In the genomic region with DNA sequence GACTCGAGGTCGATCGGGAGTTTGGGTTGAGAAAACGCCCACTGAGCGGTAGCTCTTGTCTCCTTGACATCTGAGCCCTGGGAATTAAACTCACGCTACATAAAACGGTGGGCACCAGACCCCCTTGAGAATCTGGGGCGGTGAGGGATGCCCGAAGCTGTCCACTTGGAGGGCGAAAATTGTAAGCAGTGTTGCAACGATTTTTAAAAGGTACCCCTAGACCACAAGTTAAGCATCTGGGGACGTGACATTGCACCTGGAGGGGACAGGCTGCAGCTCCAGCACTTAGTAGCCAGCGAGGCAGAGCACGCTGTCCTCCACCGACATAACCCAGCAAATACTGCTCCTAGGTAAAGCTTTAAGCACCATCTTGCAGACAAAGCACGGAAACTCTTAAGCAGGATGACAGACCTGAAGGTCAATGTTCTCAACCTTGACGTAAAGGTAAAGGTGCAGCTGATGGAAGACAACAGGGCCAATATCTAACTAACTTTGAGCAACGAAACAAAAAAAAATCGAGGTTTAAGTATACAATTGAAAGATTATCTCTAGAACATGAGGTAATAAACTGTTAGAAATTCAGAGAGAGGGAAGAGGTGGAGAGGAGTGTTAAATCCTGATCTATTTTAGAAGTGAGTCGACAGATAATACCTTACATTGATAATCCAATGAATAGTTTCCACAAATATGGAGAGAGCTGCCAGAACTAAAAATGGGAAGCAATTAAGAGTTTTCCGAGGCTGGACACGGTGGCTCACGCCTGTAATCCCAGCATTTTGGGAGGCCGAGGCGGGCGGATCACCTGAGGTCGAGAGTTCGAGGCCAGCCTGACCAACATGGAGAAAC, we compare ENCODE assay signal across 1 cellular context.
TF ChIP-seq lines count a peak whose summit lies in the region.

No MANE protein-coding gene starts in this region.

TF ChIP-seq in HepG2, 621 proteins besides CTCF, POLR2A, EP300 and RAD21 (continued from another document and continues in another):
- TF ChIP-seq, protein P1, sequence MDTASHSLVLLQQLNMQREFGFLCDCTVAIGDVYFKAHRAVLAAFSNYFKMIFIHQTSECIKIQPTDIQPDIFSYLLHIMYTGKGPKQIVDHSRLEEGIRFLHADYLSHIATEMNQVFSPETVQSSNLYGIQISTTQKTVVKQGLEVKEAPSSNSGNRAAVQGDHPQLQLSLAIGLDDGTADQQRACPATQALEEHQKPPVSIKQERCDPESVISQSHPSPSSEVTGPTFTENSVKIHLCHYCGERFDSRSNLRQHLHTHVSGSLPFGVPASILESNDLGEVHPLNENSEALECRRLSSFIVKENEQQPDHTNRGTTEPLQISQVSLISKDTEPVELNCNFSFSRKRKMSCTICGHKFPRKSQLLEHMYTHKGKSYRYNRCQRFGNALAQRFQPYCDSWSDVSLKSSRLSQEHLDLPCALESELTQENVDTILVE (CRISPR knock-in tag; IDR thresholded peaks at IDR 0.05), result 0 out of 2 replicates have a peak, but pooled peaks have one; percentile 7
- TF ChIP-seq SAFB2 (CRISPR knock-in tag; IDR thresholded peaks at IDR 0.05; ENCODE audit: borderline replicate concordance, low read depth) (no peak), GTF3A (CRISPR knock-in tag; conservative IDR thresholded peaks at IDR 0.05) (peak; percentile 69; the same call in 1 of the 2 replicates), RARA (CRISPR knock-in tag; IDR thresholded peaks at IDR 0.05) (0 out of 2 replicates have a peak, but pooled peaks have one; percentile 3), ZNF629 (CRISPR knock-in tag; conservative IDR thresholded peaks at IDR 0.05) (no peak), ZNF343 (CRISPR knock-in tag; IDR thresholded peaks at IDR 0.05) (0 out of 2 replicates have a peak, but pooled peaks have one; percentile 28), ZNF550 (CRISPR knock-in tag; IDR thresholded peaks at IDR 0.05; ENCODE audit: borderline replicate concordance) (peak; percentile 94), TBP (CRISPR knock-in tag; IDR thresholded peaks at IDR 0.05) (no peak), ZNF383 (CRISPR knock-in tag; IDR thresholded peaks at IDR 0.05; ENCODE audit: borderline replicate concordance) (peak; percentile 59; the same call in 1 of the 2 replicates), ZNF703 (CRISPR knock-in tag; IDR thresholded peaks at IDR 0.05; ENCODE audit: borderline replicate concordance) (no peak), EZH2 (conservative IDR thresholded peaks at IDR 0.05; ENCODE audit: low read depth, low read length) (no peak), PCBP2 (optimal IDR thresholded peaks at IDR 0.05; ENCODE audit: low read depth, low read length, poor library complexity, severe bottlenecking) (no peak), ZBTB7B (CRISPR knock-in tag; IDR thresholded peaks at IDR 0.05) (peak; percentile 71), STAT5B (CRISPR knock-in tag; IDR thresholded peaks at IDR 0.05) (no peak), RCOR2 (CRISPR knock-in tag; IDR thresholded peaks at IDR 0.05) (peak; percentile 64), SSRP1 (CRISPR knock-in tag; IDR thresholded peaks at IDR 0.05) (peak; percentile 69; the same call in 1 of the 2 replicates), ETV5 (CRISPR knock-in tag; IDR thresholded peaks at IDR 0.05; ENCODE audit: borderline replicate concordance) (no peak), ATF7 (IDR thresholded peaks at IDR 0.05) (no peak), ATF7 (CRISPR knock-in tag; IDR thresholded peaks at IDR 0.05) (peak; percentile 67; the same call in 1 of the 2 replicates), RBAK (CRISPR knock-in tag; IDR thresholded peaks at IDR 0.05) (no peak), NR2F2 (IDR thresholded peaks at IDR 0.05; ENCODE audit: borderline replicate concordance, low read depth) (peak; percentile 23; the same call in 1 of the 2 replicates), ZNF652 (CRISPR knock-in tag; IDR thresholded peaks at IDR 0.05; ENCODE audit: borderline replicate concordance, low read depth) (no peak), GATA4 (IDR thresholded peaks at IDR 0.05; ENCODE audit: borderline replicate concordance, low read depth) (no peak), TEAD2 (CRISPR knock-in tag; IDR thresholded peaks at IDR 0.05) (no peak), ZMYM2 (CRISPR knock-in tag; IDR thresholded peaks at IDR 0.05) (peak; percentile 86), ZNF772 (CRISPR knock-in tag; IDR thresholded peaks at IDR 0.05) (peak; percentile 74; the same call in 1 of the 2 replicates), ZNF563 (CRISPR knock-in tag; IDR thresholded peaks at IDR 0.05) (peak; percentile 9; the same call in 1 of the 2 replicates), YEATS4 (CRISPR knock-in tag; IDR thresholded peaks at IDR 0.05; ENCODE audit: borderline replicate concordance) (no peak), ZNF777 (CRISPR knock-in tag; IDR thresholded peaks at IDR 0.05) (no peak), REL (CRISPR knock-in tag; conservative IDR thresholded peaks at IDR 0.05) (no peak; the same call in 1 of the 2 replicates), ZC3H13 (CRISPR knock-in tag; IDR thresholded peaks at IDR 0.05) (no peak), ZKSCAN5 (CRISPR knock-in tag; IDR thresholded peaks at IDR 0.05) (no peak), SNAI1 (CRISPR knock-in tag; IDR thresholded peaks at IDR 0.05; ENCODE audit: borderline replicate concordance) (0 out of 2 replicates have a peak, but pooled peaks have one; percentile 4), NFYC (CRISPR knock-in tag; IDR thresholded peaks at IDR 0.05) (no peak; the same call in 1 of the 2 replicates), MED8 (CRISPR knock-in tag; IDR thresholded peaks at IDR 0.05; ENCODE audit: insufficient replicate concordance) (no peak), ZNF501 (CRISPR knock-in tag; IDR thresholded peaks at IDR 0.05) (peak; percentile 46), AGO1 (IDR thresholded peaks at IDR 0.05; ENCODE audit: low read depth, low read length, poor library complexity, severe bottlenecking) (no peak), ZC3H4 (CRISPR knock-in tag; IDR thresholded peaks at IDR 0.05; ENCODE audit: borderline replicate concordance) (no peak), ZNF451 (CRISPR knock-in tag; IDR thresholded peaks at IDR 0.05) (no peak)
- TF ChIP-seq, protein P2, sequence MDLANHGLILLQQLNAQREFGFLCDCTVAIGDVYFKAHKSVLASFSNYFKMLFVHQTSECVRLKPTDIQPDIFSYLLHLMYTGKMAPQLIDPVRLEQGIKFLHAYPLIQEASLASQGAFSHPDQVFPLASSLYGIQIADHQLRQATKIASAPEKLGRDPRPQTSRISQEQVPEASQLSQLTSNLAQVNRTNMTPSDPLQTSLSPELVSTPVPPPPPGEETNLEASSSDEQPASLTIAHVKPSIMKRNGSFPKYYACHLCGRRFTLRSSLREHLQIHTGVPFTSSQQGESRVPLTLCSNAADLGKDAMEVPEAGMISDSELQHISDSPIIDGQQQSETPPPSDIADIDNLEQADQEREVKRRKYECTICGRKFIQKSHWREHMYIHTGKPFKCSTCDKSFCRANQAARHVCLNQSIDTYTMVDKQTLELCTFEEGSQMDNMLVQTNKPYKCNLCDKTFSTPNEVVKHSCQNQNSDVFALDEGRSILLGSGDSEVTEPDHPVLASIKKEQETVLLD (CRISPR knock-in tag; IDR thresholded peaks at IDR 0.05; ENCODE audit: low read depth), result 0 out of 2 replicates have a peak, but pooled peaks have one; percentile 41
- TF ChIP-seq, protein P3, sequence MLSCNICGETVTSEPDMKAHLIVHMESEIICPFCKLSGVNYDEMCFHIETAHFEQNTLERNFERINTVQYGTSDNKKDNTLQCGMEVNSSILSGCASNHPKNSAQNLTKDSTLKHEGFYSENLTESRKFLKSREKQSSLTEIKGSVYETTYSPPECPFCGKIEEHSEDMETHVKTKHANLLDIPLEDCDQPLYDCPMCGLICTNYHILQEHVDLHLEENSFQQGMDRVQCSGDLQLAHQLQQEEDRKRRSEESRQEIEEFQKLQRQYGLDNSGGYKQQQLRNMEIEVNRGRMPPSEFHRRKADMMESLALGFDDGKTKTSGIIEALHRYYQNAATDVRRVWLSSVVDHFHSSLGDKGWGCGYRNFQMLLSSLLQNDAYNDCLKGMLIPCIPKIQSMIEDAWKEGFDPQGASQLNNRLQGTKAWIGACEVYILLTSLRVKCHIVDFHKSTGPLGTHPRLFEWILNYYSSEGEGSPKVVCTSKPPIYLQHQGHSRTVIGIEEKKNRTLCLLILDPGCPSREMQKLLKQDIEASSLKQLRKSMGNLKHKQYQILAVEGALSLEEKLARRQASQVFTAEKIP (CRISPR knock-in tag; IDR thresholded peaks at IDR 0.05; ENCODE audit: borderline replicate concordance), result no peak
- TF ChIP-seq, protein P4, sequence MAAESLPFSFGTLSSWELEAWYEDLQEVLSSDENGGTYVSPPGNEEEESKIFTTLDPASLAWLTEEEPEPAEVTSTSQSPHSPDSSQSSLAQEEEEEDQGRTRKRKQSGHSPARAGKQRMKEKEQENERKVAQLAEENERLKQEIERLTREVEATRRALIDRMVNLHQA (CRISPR knock-in tag; IDR thresholded peaks at IDR 0.05), result no peak
- TF ChIP-seq, protein P5, sequence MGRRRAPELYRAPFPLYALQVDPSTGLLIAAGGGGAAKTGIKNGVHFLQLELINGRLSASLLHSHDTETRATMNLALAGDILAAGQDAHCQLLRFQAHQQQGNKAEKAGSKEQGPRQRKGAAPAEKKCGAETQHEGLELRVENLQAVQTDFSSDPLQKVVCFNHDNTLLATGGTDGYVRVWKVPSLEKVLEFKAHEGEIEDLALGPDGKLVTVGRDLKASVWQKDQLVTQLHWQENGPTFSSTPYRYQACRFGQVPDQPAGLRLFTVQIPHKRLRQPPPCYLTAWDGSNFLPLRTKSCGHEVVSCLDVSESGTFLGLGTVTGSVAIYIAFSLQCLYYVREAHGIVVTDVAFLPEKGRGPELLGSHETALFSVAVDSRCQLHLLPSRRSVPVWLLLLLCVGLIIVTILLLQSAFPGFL (CRISPR knock-in tag; IDR thresholded peaks at IDR 0.05), result no peak
- TF ChIP-seq, protein P6, sequence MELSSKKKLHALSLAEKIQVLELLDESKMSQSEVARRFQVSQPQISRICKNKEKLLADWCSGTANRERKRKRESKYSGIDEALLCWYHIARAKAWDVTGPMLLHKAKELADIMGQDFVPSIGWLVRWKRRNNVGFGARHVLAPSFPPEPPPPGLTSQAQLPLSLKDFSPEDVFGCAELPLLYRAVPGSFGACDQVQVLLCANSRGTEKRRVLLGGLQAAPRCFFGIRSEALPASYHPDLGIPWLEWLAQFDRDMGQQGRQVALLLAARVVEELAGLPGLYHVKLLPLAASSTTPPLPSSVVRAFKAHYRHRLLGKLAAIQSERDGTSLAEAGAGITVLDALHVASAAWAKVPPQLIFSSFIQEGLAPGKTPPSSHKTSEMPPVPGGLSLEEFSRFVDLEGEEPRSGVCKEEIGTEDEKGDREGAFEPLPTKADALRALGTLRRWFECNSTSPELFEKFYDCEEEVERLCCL (CRISPR knock-in tag; IDR thresholded peaks at IDR 0.05; ENCODE audit: borderline replicate concordance), result no peak
- TF ChIP-seq, protein P7, sequence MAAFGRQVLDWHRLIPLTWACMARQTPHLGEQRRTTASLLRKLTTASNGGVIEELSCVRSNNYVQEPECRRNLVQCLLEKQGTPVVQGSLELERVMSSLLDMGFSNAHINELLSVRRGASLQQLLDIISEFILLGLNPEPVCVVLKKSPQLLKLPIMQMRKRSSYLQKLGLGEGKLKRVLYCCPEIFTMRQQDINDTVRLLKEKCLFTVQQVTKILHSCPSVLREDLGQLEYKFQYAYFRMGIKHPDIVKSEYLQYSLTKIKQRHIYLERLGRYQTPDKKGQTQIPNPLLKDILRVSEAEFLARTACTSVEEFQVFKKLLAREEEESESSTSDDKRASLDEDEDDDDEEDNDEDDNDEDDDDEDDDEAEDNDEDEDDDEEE (CRISPR knock-in tag; IDR thresholded peaks at IDR 0.05), result peak; percentile 91; the same call in 1 of the 2 replicates
- TF ChIP-seq, protein P8, sequence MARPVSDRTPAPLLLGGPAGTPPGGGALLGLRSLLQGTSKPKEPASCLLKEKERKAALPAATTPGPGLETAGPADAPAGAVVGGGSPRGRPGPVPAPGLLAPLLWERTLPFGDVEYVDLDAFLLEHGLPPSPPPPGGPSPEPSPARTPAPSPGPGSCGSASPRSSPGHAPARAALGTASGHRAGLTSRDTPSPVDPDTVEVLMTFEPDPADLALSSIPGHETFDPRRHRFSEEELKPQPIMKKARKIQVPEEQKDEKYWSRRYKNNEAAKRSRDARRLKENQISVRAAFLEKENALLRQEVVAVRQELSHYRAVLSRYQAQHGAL (CRISPR knock-in tag; IDR thresholded peaks at IDR 0.05; ENCODE audit: not compliant biosample characterization), result no peak
- TF ChIP-seq, protein P9, sequence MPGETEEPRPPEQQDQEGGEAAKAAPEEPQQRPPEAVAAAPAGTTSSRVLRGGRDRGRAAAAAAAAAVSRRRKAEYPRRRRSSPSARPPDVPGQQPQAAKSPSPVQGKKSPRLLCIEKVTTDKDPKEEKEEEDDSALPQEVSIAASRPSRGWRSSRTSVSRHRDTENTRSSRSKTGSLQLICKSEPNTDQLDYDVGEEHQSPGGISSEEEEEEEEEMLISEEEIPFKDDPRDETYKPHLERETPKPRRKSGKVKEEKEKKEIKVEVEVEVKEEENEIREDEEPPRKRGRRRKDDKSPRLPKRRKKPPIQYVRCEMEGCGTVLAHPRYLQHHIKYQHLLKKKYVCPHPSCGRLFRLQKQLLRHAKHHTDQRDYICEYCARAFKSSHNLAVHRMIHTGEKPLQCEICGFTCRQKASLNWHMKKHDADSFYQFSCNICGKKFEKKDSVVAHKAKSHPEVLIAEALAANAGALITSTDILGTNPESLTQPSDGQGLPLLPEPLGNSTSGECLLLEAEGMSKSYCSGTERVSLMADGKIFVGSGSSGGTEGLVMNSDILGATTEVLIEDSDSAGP (CRISPR knock-in tag; IDR thresholded peaks at IDR 0.05; ENCODE audit: borderline replicate concordance), result peak; percentile 72; the same call in 1 of the 2 replicates
- TF ChIP-seq, protein P10, sequence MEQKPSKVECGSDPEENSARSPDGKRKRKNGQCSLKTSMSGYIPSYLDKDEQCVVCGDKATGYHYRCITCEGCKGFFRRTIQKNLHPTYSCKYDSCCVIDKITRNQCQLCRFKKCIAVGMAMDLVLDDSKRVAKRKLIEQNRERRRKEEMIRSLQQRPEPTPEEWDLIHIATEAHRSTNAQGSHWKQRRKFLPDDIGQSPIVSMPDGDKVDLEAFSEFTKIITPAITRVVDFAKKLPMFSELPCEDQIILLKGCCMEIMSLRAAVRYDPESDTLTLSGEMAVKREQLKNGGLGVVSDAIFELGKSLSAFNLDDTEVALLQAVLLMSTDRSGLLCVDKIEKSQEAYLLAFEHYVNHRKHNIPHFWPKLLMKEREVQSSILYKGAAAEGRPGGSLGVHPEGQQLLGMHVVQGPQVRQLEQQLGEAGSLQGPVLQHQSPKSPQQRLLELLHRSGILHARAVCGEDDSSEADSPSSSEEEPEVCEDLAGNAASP (CRISPR knock-in tag; IDR thresholded peaks at IDR 0.05; ENCODE audit: borderline replicate concordance), result no peak
- TF ChIP-seq, protein P11, sequence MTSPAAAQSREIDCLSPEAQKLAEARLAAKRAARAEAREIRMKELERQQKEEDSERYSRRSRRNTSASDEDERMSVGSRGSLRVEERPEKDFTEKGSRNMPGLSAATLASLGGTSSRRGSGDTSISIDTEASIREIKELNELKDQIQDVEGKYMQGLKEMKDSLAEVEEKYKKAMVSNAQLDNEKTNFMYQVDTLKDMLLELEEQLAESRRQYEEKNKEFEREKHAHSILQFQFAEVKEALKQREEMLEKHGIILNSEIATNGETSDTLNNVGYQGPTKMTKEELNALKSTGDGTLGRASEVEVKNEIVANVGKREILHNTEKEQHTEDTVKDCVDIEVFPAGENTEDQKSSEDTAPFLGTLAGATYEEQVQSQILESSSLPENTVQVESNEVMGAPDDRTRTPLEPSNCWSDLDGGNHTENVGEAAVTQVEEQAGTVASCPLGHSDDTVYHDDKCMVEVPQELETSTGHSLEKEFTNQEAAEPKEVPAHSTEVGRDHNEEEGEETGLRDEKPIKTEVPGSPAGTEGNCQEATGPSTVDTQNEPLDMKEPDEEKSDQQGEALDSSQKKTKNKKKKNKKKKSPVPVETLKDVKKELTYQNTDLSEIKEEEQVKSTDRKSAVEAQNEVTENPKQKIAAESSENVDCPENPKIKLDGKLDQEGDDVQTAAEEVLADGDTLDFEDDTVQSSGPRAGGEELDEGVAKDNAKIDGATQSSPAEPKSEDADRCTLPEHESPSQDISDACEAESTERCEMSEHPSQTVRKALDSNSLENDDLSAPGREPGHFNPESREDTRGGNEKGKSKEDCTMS (CRISPR knock-in tag; conservative IDR thresholded peaks at IDR 0.05), result no peak
